In the genomic region with DNA sequence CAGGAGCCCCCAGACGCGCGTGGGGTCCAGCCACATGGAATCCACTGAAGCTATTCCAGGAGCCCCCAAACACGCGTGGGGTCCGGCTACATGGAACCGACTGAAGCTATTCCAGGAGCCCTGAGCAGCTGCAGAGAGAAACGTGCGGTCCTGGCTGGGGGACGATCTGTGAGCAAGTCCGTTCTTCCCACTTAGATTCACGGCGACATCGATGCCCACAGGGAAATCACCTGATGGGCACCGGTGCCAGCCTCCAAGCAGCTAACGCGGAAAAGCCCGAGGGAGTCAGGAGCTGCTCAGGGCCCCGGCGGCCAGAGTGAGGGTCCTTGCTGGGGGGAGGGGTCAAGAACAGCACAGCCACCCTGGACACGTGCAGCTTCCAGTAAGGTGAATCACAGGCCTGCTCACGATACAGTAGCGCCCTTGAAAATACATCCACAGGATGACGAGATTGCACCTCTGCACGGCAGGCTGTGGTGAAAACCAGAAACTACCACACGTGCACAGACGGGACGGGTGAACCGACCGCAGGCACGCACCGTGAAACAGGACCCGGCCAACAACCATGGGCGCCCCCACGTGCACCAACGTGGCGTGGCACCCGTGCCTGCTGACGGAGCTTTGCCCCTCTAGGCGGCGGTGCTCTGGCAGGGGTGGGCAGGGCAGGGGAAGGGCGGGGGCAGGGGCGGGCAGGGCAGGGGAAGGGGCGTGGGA, we compare ENCODE assay signal across 10 cellular contexts.
DNase-seq lines count a peak whose midpoint lies in the region; ATAC-seq and TF ChIP-seq lines count a peak whose summit lies in the region.
"Had no signal": no experiment of that assay in that cellular context is flagged by ENCODE, and none has a peak within 500 bp of the region (broad histone marks: within the 10 kb centered on the region; RNA-seq: fewer than 3 reads in every experiment).

No MANE protein-coding gene starts in this region.

- H3K79me2 ChIP-seq in OCI-LY1 (ENCODE audit: insufficient read depth, low read length): no peaks in the 10 kb centered on the region

- no peak overlapping the region for H3K27ac ChIP-seq in OCI-LY1 (ENCODE audit: low read depth, low read length, poor library complexity, severe bottlenecking)

- peaks cover 3% of the 10 kb centered on the region; the same call in 1 of the 2 replicates for H3K27me3 ChIP-seq in OCI-LY1 (ENCODE audit: insufficient read depth, low read length)

- DNase-seq in activated naive CD4-positive, alpha-beta T cell treated with Interleukin-2 at 50 U/mL for 16 hours: peak; percentile 50
- no peak for DNase-seq in activated naive CD4-positive, alpha-beta T cell treated with anti-CD3 and anti-CD28 coated beads, Interleukin-2, amount 50 U/mL, for 16 hours
- DNase-seq in glomerular visceral epithelial cell (ENCODE audit: extremely low spot score) (peak; percentile 80), G401 (ENCODE audit: low spot score) (no peak), A172 (ENCODE audit: low spot score) (no peak)
- DNase-seq: DMS79, KBM-7 had no signal

- no peak overlapping the region for H2AFZ ChIP-seq in OCI-LY1 (ENCODE audit: low read length)

- TF ChIP-seq CTCF in OCI-LY1 (IDR thresholded peaks at IDR 0.05; ENCODE audit: low read length): peak; percentile 55

- no peaks in the 10 kb centered on the region for H3K9me2 ChIP-seq in OCI-LY1 (ENCODE audit: low read depth, low read length)

- no peaks in the 10 kb centered on the region for H3K27me3 Mint-ChIP-seq in stimulated activated memory B cell treated with anti-CD40 and anti-IgM and Interleukin-4, amounts not matched to agents 10 μg/mL and 1 μg/mL and 100 μg/mL, for 72 hours

- no peaks in the 10 kb centered on the region for H3F3A ChIP-seq in OCI-LY1 (ENCODE audit: insufficient read depth, low read length)

- no peak overlapping the region for H3K9ac ChIP-seq in OCI-LY1 (ENCODE audit: low read length)

- no peaks in the 10 kb centered on the region for H3K36me3 ChIP-seq in OCI-LY1 (ENCODE audit: insufficient read depth, low read length)

- peaks cover 24% of the 10 kb centered on the region for H3K4me1 Mint-ChIP-seq in stimulated activated memory B cell treated with anti-CD40 and anti-IgM and Interleukin-4, amounts not matched to agents 10 μg/mL and 1 μg/mL and 100 μg/mL, for 72 hours

- peaks cover 6% of the 10 kb centered on the region for H3K9me3 Mint-ChIP-seq in stimulated activated memory B cell treated with anti-CD40 and anti-IgM and Interleukin-4, amounts not matched to agents 10 μg/mL and 1 μg/mL and 100 μg/mL, for 72 hours

- H3K4me3 ChIP-seq in OCI-LY1 (ENCODE audit: low read depth, low read length, poor library complexity, severe bottlenecking): no peak overlapping the region

- H3K4me1 ChIP-seq in OCI-LY1 (ENCODE audit: insufficient read depth, low read length, severe bottlenecking): no peaks in the 10 kb centered on the region

- no peaks in the 10 kb centered on the region for H4K20me1 ChIP-seq in OCI-LY1 (ENCODE audit: insufficient read depth, low read length)

- in situ Hi-C loops in G401 (cut with HindIII; ENCODE audit: low sequenced_read_pairs): no loop called here

- H3K4me2 ChIP-seq in OCI-LY1 (ENCODE audit: low read length): no peak overlapping the region

- H3K36me3 Mint-ChIP-seq in stimulated activated memory B cell treated with anti-CD40 and anti-IgM and Interleukin-4, amounts not matched to agents 10 μg/mL and 1 μg/mL and 100 μg/mL, for 72 hours: peaks cover 54% of the 10 kb centered on the region

- ATAC-seq in stimulated activated memory B cell treated with anti-CD40 and anti-IgM and Interleukin-4, amounts not matched to agents 10 μg/mL and 1 μg/mL and 100 μg/mL, for 72 hours: peak; percentile 48
- ATAC-seq in GM18511 (IDR thresholded peaks at IDR 0.05; ENCODE audit: unreplicated experiment): no peak

- H3K4me3 Mint-ChIP-seq in stimulated activated memory B cell treated with anti-CD40 and anti-IgM and Interleukin-4, amounts not matched to agents 10 μg/mL and 1 μg/mL and 100 μg/mL, for 72 hours: no peak overlapping the region

- peak overlapping the region; percentile 95 for H3K27ac Mint-ChIP-seq in stimulated activated memory B cell treated with anti-CD40 and anti-IgM and Interleukin-4, amounts not matched to agents 10 μg/mL and 1 μg/mL and 100 μg/mL, for 72 hours

- no peaks in the 10 kb centered on the region for H3K9me3 ChIP-seq in OCI-LY1 (ENCODE audit: low read length)

Comparison
In these comparisons a context has a peak if more than half of its experiments do, and no peak if none do; other contexts are left out.
1. DNase-seq: peak in activated naive CD4-positive, alpha-beta T cell treated with Interleukin-2 at 50 U/mL for 16 hours (single experiment) and glomerular visceral epithelial cell (single experiment); none in activated naive CD4-positive, alpha-beta T cell treated with anti-CD3 and anti-CD28 coated beads, Interleukin-2, amount 50 U/mL, for 16 hours (single experiment), G401 (single experiment) and A172 (single experiment).